Comparison of ENCODE assay signal across 15 cellular contexts in genomic region chr11:71285111-71285510, GRCh38. TPM values are rescaled to one million over a fixed set of nuclear protein-coding genes. Genes with fewer than 3 reads are reported as not detected.
"Had no signal": no experiment of that assay in that cellular context is flagged by ENCODE, and none has a peak within 500 bp of the region (broad histone marks: within the 10 kb centered on the region; RNA-seq: fewer than 3 reads in every experiment).

No MANE protein-coding gene starts in this region.

- H3K9ac ChIP-seq: neural progenitor cell had no signal

- H3K27ac ChIP-seq: adrenal gland, foreskin keratinocyte, lower lobe of right lung, neural progenitor cell, ovary had no signal

- DNase-seq: activated CD4-positive, alpha-beta T cell treated with anti-CD3 and anti-CD28 coated beads, Interleukin-2, amount 50 U/mL, for 1 hour; activated CD8-positive, alpha-beta memory T cell treated with anti-CD3 and anti-CD28 coated beads for 24 hours; activated T-cell treated with anti-CD3 and anti-CD28 coated beads for 4 hours; adrenal gland; caudate nucleus; foreskin keratinocyte; lower lobe of right lung; midbrain; ovary; stimulated activated CD4-positive, alpha-beta T cell treated with anti-CD3 and anti-CD28 coated beads, Interleukin-4, amount 100 ng/mL, for 1 hour; stimulated activated naive CD4-positive, alpha-beta T cell; upper lobe of left lung had no signal

- ATAC-seq: activated CD4-positive, CD25-positive, alpha-beta regulatory T cell treated with anti-CD3 and anti-CD28 coated beads, Interleukin-2, amount 50 U/mL, for 24 hours; foreskin keratinocyte; lower lobe of right lung had no signal

- H3K4me2 ChIP-seq: neural progenitor cell had no signal

- H3K36me3 ChIP-seq: adrenal gland, lower lobe of right lung, neural progenitor cell, ovary, upper lobe of left lung had no signal

- H3K4me1 ChIP-seq: adrenal gland had no signal

- H3K9me3 ChIP-seq: adrenal gland, lower lobe of right lung, ovary had no signal

- H2AFZ ChIP-seq: neural progenitor cell had no signal

- H3K27me3 ChIP-seq: adrenal gland, neural progenitor cell, ovary, upper lobe of left lung had no signal

- H3K4me3 ChIP-seq: adrenal gland, lower lobe of right lung, neural progenitor cell, ovary had no signal

RNA-seq across cellular contexts. Expression of gene SHANK2, which starts 32.7 kb away (rescaled TPM):
- total RNA-seq: activated T-helper 2 cell treated with anti-CD3 and anti-CD28 coated beads, Interferon-gamma antibody, Interleukin-2, Interleukin-4, amounts not matched to agents 10 μg/mL and 5 μg/mL and 100 μg/mL, durations not matched to agents 14 hours and 24 hours and 36 hours had no signal
